In genomic region chr5:172901012-172901780, GRCh38 we compare ENCODE assay signal across 8 cellular contexts. TPM values are rescaled to one million over a fixed set of nuclear protein-coding genes. Genes with fewer than 3 reads are reported as not detected.
DNase-seq lines count a peak whose midpoint lies in the region; ATAC-seq and TF ChIP-seq lines count a peak whose summit lies in the region.

No MANE protein-coding gene starts in this region.

- H3K4me1 Mint-ChIP-seq in activated T-cell treated with anti-CD3 and anti-CD28 coated beads, Interleukin-2, amount 50 U/mL, for 72 hours (ENCODE audit: low read depth) = peaks cover 7% of the 10 kb centered on the region

- H3K27ac Mint-ChIP-seq in activated T-cell treated with anti-CD3 and anti-CD28 coated beads, Interleukin-2, amount 50 U/mL, for 72 hours = no peak overlapping the region

- no peaks in the 10 kb centered on the region for H3K27me3 Mint-ChIP-seq in activated T-cell treated with anti-CD3 and anti-CD28 coated beads, Interleukin-2, amount 50 U/mL, for 72 hours (ENCODE audit: low read depth)

- DNase-seq in HCEC 1CT (peak; percentile 67), cardiac fibroblast (ENCODE audit: low read depth in 2 of 2) (peak; percentile 83 to 86), left lobe of liver (ENCODE audit: low spot score) (peak; percentile 72), spleen (no peak), DMS153 treated with DMSO at 0.1 percent for 48 hours (lab: John Stamatoyannopoulos, UW; ENCODE audit: unreplicated experiment) (no peak), NCI-H526 (lab: John Stamatoyannopoulos, UW) (no peak)
- no peak for DNase-seq in activated T-cell treated with anti-CD3 and anti-CD28 coated beads, Interleukin-2, amount 50 U/mL, for 72 hours

- H3K4me1 ChIP-seq in spleen = peaks cover 4 to 65% (median 29%) of the 10 kb centered on the region in 6 donors

- H3K36me3 ChIP-seq in spleen = peaks cover 0 to 94% (median 28%) of the 10 kb centered on the region in 6 donors

- H3K4me3 Mint-ChIP-seq in activated T-cell treated with anti-CD3 and anti-CD28 coated beads, Interleukin-2, amount 50 U/mL, for 72 hours = no peak overlapping the region

- H3K27ac ChIP-seq in spleen = peak overlapping the region in 6 of 8 donors; percentile 30 to 81 (median 70)

- H3K4me3 ChIP-seq in cardiac fibroblast (replicated peaks in 1 of 2; ENCODE audit: low read depth in 2 of 2, low read length in 2 of 2) = no peak overlapping the region
- H3K4me3 ChIP-seq in spleen = no peak overlapping the region

- no peaks in the 10 kb centered on the region for H3K27me3 ChIP-seq in spleen (replicated peaks in 1 of 7)

- TF ChIP-seq CTCF in cardiac fibroblast (IDR thresholded peaks at IDR 0.05; ENCODE audit: low read depth, low read length) (no peak), spleen (IDR thresholded peaks at IDR 0.05 in 8 of 11, conservative IDR thresholded peaks at IDR 0.05 in 3 of 11) (no peak)

- no peak for TF ChIP-seq POLR2A in spleen (IDR thresholded peaks at IDR 0.05)

- H3K9me3 ChIP-seq in spleen = no peaks in the 10 kb centered on the region

- 66 to 83% (median 75%) methylated on average over 10 of the region's 10 CpGs for WGBS in spleen, 5 donors

- H3K36me3 Mint-ChIP-seq in activated T-cell treated with anti-CD3 and anti-CD28 coated beads, Interleukin-2, amount 50 U/mL, for 72 hours (ENCODE audit: insufficient read depth in 2 of 2) = no peaks in the 10 kb centered on the region

- intact Hi-C loops in spleen (cut with DNase I; ENCODE audit: low total_unique reads) = no loop called here

- no peaks in the 10 kb centered on the region for H3K9me3 Mint-ChIP-seq in activated T-cell treated with anti-CD3 and anti-CD28 coated beads, Interleukin-2, amount 50 U/mL, for 72 hours

- peak; percentile 23 for ATAC-seq in left lobe of liver
- ATAC-seq in activated T-cell treated with anti-CD3 and anti-CD28 coated beads, Interleukin-2, amount 50 U/mL, for 72 hours (replicated peaks in 1 of 2) = no peak
- no peak for ATAC-seq in GM21526 (IDR thresholded peaks at IDR 0.05; ENCODE audit: low FRiP score, unreplicated experiment)

RNA-seq across cellular contexts. Expression of gene RPL26L1, which starts 58.0 kb away (rescaled TPM):
- total RNA-seq in left lobe of liver = 16.3 TPM
- 10 to 100 TPM; 10.6 to 36.8 (median 16.9) TPM for total RNA-seq in spleen
- 10 to 100 TPM; 31.0 to 56.4 (median 46.4) TPM for polyA plus RNA-seq in spleen
- 10 to 100 TPM; 33.6 to 34.6 TPM for total RNA-seq in activated T-cell treated with anti-CD3 and anti-CD28 coated beads, Interleukin-2, amount 50 U/mL, for 72 hours

Comparison
In these comparisons a context has a peak if more than half of its experiments do, and no peak if none do; other contexts are left out.
1. DNase-seq: peak in HCEC 1CT (single experiment), cardiac fibroblast (2 of 2) and left lobe of liver (single experiment); none in spleen (single experiment), DMS153 treated with DMSO at 0.1 percent for 48 hours (single experiment), activated T-cell treated with anti-CD3 and anti-CD28 coated beads, Interleukin-2, amount 50 U/mL, for 72 hours (0 of 2) and NCI-H526 (0 of 2).